8 cellular contexts compared by ENCODE assay signal in genomic region chr20:11001767-11002540, GRCh38.
A peak's percentile ranks its signal among the peaks of the same experiment; 100 is the strongest.
DNase-seq lines count a peak whose midpoint lies in the region; ATAC-seq and TF ChIP-seq lines count a peak whose summit lies in the region.

No MANE protein-coding gene starts in this region.

- H3K27ac ChIP-seq in smooth muscle cell (ENCODE audit: low read depth) (peak overlapping the region; percentile 86), esophagus muscularis mucosa (replicated peaks in 1 of 4) (no peak overlapping the region)

- peak overlapping the region; percentile 56 for H3K4me2 ChIP-seq in smooth muscle cell

- DNase-seq in HPDE6-E6E7 (ENCODE audit: extremely low spot score) (peak; percentile 100), SW480 (ENCODE audit: low spot score) (peak; percentile 94), left cardiac atrium (peak; percentile 36), smooth muscle cell (lab: John Stamatoyannopoulos, UW; ENCODE audit: unreplicated experiment) (no peak), esophagus muscularis mucosa (ENCODE audit: extremely low spot score) (no peak)
- no peak for DNase-seq in stimulated activated CD4-positive, alpha-beta T cell treated with anti-CD3 and anti-CD28 coated beads, Interleukin-2, amount 100 ng/mL, for 24 hours

- TF ChIP-seq EP300 in esophagus muscularis mucosa (IDR thresholded peaks at IDR 0.05): no peak

- peaks cover 12% of the 10 kb centered on the region for H3K4me1 ChIP-seq in smooth muscle cell (ENCODE audit: low read depth)
- peaks cover 0 to 9% (median 2%) of the 10 kb centered on the region in 4 donors for H3K4me1 ChIP-seq in esophagus muscularis mucosa

- H3K27me3 ChIP-seq in smooth muscle cell (ENCODE audit: low read depth) (no peaks in the 10 kb centered on the region), esophagus muscularis mucosa (no peaks in the 10 kb centered on the region)

- peaks cover 9% of the 10 kb centered on the region for H3F3A ChIP-seq in smooth muscle cell (ENCODE audit: low read depth)

- TF ChIP-seq CTCF in smooth muscle cell (IDR thresholded peaks at IDR 0.05; ENCODE audit: borderline replicate concordance, insufficient read depth, poor library complexity, severe bottlenecking): no peak
- no peak for TF ChIP-seq CTCF in esophagus muscularis mucosa (IDR thresholded peaks at IDR 0.05)

- H3K9me3 ChIP-seq in smooth muscle cell (replicated peaks; ENCODE audit: low read depth) (no peaks in the 10 kb centered on the region), esophagus muscularis mucosa (peaks cover 0 to 3% (median 0%) of the 10 kb centered on the region in 4 donors)

- 33% methylated on average over 12 of the region's 12 CpGs for WGBS in smooth muscle cell (ENCODE audit: low lambda C conversion rate)
- 66% methylated on average over 12 of the region's 12 CpGs for WGBS in esophagus muscularis mucosa

- TF ChIP-seq POLR2A in esophagus muscularis mucosa (IDR thresholded peaks at IDR 0.05; ENCODE audit: low read depth): no peak

- no peaks in the 10 kb centered on the region for H4K20me1 ChIP-seq in smooth muscle cell (ENCODE audit: low read depth)

- H3K4me3 ChIP-seq in smooth muscle cell (no peak overlapping the region), esophagus muscularis mucosa (no peak overlapping the region)

- peak in 1 of 2 donors; percentile 94 for ATAC-seq in left cardiac atrium
- no peak for ATAC-seq in GM21717 (IDR thresholded peaks at IDR 0.05; ENCODE audit: unreplicated experiment)
- no peak for ATAC-seq in GM21529 (IDR thresholded peaks at IDR 0.05; ENCODE audit: unreplicated experiment)

- H3K9ac ChIP-seq in smooth muscle cell (ENCODE audit: low read depth): peak overlapping the region; percentile 50

- no peaks in the 10 kb centered on the region for H3K79me2 ChIP-seq in smooth muscle cell (ENCODE audit: low read depth)

- H3K36me3 ChIP-seq in smooth muscle cell (ENCODE audit: low read depth): no peaks in the 10 kb centered on the region
- H3K36me3 ChIP-seq in esophagus muscularis mucosa: no peaks in the 10 kb centered on the region

- peak overlapping the region; percentile 45 for H2AFZ ChIP-seq in smooth muscle cell (ENCODE audit: low read depth)

- intact Hi-C loops in left cardiac atrium (cut with DNase I) (no loop called here), esophagus muscularis mucosa (cut with DNase I) (no loop called here)

Comparison
In these comparisons a context has a peak if more than half of its experiments do, and no peak if none do; other contexts are left out.
1. DNase-seq: peak in HPDE6-E6E7 (single experiment), SW480 (single experiment) and left cardiac atrium (single experiment); none in smooth muscle cell (single experiment), stimulated activated CD4-positive, alpha-beta T cell treated with anti-CD3 and anti-CD28 coated beads, Interleukin-2, amount 100 ng/mL, for 24 hours (0 of 2) and esophagus muscularis mucosa (single experiment).